8 cellular contexts compared by ENCODE assay signal in the genomic region with DNA sequence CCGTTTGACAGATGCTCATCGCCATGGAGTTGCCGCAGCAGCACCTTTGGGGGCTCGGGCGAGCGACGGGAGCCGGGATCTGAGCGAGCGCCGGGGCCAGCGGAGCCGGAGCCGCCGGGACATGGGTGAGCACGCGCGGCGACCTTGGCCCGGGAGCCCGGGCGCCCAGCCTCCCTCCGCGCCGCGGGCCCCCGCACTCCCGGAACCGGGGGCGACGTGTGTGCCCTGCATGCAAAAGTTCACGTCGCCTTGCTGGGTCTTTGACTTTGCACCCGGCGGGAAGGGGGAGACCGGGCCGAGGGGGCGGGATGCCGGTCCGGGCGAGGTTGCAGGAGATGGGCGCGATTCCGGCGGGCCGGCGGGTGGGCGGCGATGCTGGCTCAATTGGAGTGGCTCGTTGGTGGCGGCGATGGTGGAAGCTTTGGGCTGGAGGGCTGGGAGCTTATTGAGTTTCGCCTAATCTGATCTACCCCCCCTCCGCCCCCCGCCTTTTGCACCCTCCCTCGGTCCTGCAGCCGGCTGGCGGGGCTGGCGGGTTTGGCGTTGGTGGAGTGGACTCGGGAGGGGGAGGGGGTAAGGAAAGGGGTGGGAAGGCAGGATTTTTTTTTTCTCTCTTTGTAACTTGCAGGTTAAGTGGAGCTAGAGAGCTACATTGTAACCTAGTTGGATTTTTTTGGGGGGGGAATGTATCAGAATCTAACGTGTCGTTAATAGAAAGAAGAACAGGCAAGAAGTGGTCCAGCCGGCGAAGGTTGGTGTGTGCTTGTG. TPM values are rescaled to one million over a fixed set of nuclear protein-coding genes. Genes with fewer than 3 reads are reported as not detected.
DNase-seq lines count a peak whose midpoint lies in the region; ATAC-seq, FAIRE-seq and TF ChIP-seq lines count a peak whose summit lies in the region.

Gene SETBP1, plus strand, starts transcription at position 618 of the 768 bp plus-strand sequence. CDS start 20,459 bp downstream, outside the sequence.

- no peak within 1 kb of the TSS for H3K14ac ChIP-seq in H1 (ENCODE audit: insufficient read length)

- ATAC-seq in GM18517 (IDR thresholded peaks at IDR 0.05; ENCODE audit: unreplicated experiment) (peak; percentile 28), lung (ENCODE audit: insufficient read depth, low FRiP score) (peak; percentile 35), GM19463 (IDR thresholded peaks at IDR 0.05; ENCODE audit: unreplicated experiment) (no peak)

- H4K91ac ChIP-seq in H1 (replicated peaks; ENCODE audit: insufficient read length, low read length): no peak within 1 kb of the TSS

- H3K23me2 ChIP-seq in H1 (ENCODE audit: low read depth, low read length): peaks cover 14% of the 10 kb centered on the region

- no peak within 1 kb of the TSS for H3K23ac ChIP-seq in H1 (ENCODE audit: insufficient read length)

- H3K4me1 ChIP-seq in H1 (replicated peaks in 1 of 4; ENCODE audit: control insufficient read depth in 3 of 4, insufficient read depth in 4 of 4, low read length in 3 of 4) (peaks cover 4 to 20% (median 9%) of the 10 kb centered on the region in 4 experiments; a peak in 5 of 7 replicates), lung (ENCODE audit: control insufficient read depth in 2 of 2, insufficient read depth in 2 of 2, low read length in 2 of 2) (peaks cover 2 to 3% of the 10 kb centered on the region in 2 donors)

- peak within 1 kb of the TSS; percentile 82; the same call in 1 of the 2 replicates for H3K18ac ChIP-seq in H1 (ENCODE audit: extremely low read depth, low read length)

- no peak for TF ChIP-seq EP300 in H1 (IDR thresholded peaks at IDR 0.05; ENCODE audit: borderline replicate concordance in 1 of 2, low read depth in 2 of 2, low read length in 2 of 2)

- no peaks in the 10 kb centered on the region for H3K79me1 ChIP-seq in H1 (ENCODE audit: low read depth, low read length)

- H2AK5ac ChIP-seq in H1 (ENCODE audit: low read depth, low read length): no peak within 1 kb of the TSS

- H3K56ac ChIP-seq in H1 (replicated peaks; ENCODE audit: insufficient read length, low read depth, low read length): no peak within 1 kb of the TSS

- 1% methylated on average over 32 of the region's 65 CpGs; no CpG with 5 or more reads in 1 of the 2 experiments for WGBS in H1 (ENCODE audit: extremely low coverage in 1 of 2, insufficient coverage in 1 of 2, insufficient read length in 1 of 2, insufficient replicate concordance in 2 of 2, low coverage in 1 of 2, low lambda C conversion rate in 2 of 2, missing lambda C conversion rate in 1 of 2), 2 experiments
- WGBS in lung, 2 donors: 0 to 1% methylated on average over 61 to 65 of the region's 65 CpGs

- no peak within 1 kb of the TSS for H3K27ac ChIP-seq in H1 (ENCODE audit: low read depth, low read length)
- H3K27ac ChIP-seq in lung (ENCODE audit: low read depth in 1 of 2, low read length in 1 of 2): peak within 1 kb of the TSS; percentile 84 to 89

- H3K9ac ChIP-seq in H1 (replicated peaks in 1 of 4; ENCODE audit: extremely low read depth in 1 of 4, low read depth in 3 of 4, low read length in 3 of 4): peak within 1 kb of the TSS; percentile 28 to 78 (median 57); a peak in 6 of 7 replicates

- no peak within 1 kb of the TSS for H2BK5ac ChIP-seq in H1 (ENCODE audit: low read depth, low read length)

- H2BK120ac ChIP-seq in H1 (replicated peaks; ENCODE audit: low read depth, low read length): no peak within 1 kb of the TSS

- H4K20me1 ChIP-seq in H1 (replicated peaks in 1 of 2; ENCODE audit: control insufficient read depth in 1 of 2, insufficient read depth in 2 of 2, low read length in 2 of 2): peaks cover 0 to 3% of the 10 kb centered on the region in 2 experiments

- peak within 1 kb of the TSS; percentile 81 to 97 for H3K4me2 ChIP-seq in H1 (ENCODE audit: insufficient read depth in 1 of 2, low read depth in 2 of 2, low read length in 2 of 2)

- POLR2A ChIA-PET in AG04449 (lab: Yijun Ruan, JAX) (no interaction called here), H1 (lab: Charles Lee; ENCODE audit: partially characterized antibody) (interaction anchor here (1.3 kb wide), 1 partner anchor 17 kb away, joined by 3 read pairs; no protein-coding TSS in a partner anchor)

- H2BK15ac ChIP-seq in H1 (ENCODE audit: low read length): no peak within 1 kb of the TSS

- H3K4ac ChIP-seq in H1 (replicated peaks; ENCODE audit: insufficient read length, low read depth, low read length): no peak within 1 kb of the TSS

- CTCF ChIA-PET in AG04449 (lab: Yijun Ruan, JAX) (interaction anchor here (1.2 kb wide), 1 partner anchor 532 kb away, joined by 3 read pairs; no protein-coding TSS in a partner anchor), H1 (lab: Charles Lee; ENCODE audit: partially characterized antibody) (interaction anchor here (0.6 kb wide), 1 partner anchor 9 kb away, joined by 3 read pairs; no protein-coding TSS in a partner anchor)

- no peak for TF ChIP-seq RAD21 in H1 (IDR thresholded peaks at IDR 0.05 in 1 of 2, conservative IDR thresholded peaks at IDR 0.05 in 1 of 2; ENCODE audit: low read depth in 2 of 2, low read length in 2 of 2)

- H3K9me3 ChIP-seq in H1 (ENCODE audit: insufficient read depth in 2 of 2, low read depth in 1 of 2, low read length in 1 of 2) (no peaks in the 10 kb centered on the region), lung (ENCODE audit: control insufficient read depth in 2 of 2, insufficient read depth in 1 of 2, low read length in 1 of 2) (no peaks in the 10 kb centered on the region)

- H3K4me3 ChIP-seq in AG04449 (ENCODE audit: low read depth, low read length) (peak within 1 kb of the TSS; percentile 70), WI38 (ENCODE audit: low read depth, low read length) (peak within 1 kb of the TSS; percentile 63), H1 (ENCODE audit: extremely low read depth in 1 of 4, insufficient read depth in 2 of 4, low read depth in 3 of 4, low read length in 4 of 4) (peak within 1 kb of the TSS; percentile 66 to 93 (median 75)), lung (peak within 1 kb of the TSS; percentile 79)

- FAIRE-seq in H1 (lab: Jason Lieb, UNC): no peak

- DNase-seq in AG04449 (ENCODE audit: low read depth, low spot score): no peak
- DNase-seq in NCI-H1417 (lab: John Stamatoyannopoulos, UW): peak; percentile 29 to 92 (median 91)
- DNase-seq in H1 (ENCODE audit: low read depth in 1 of 2, low spot score in 2 of 2): peak in 1 of 2 experiments; percentile 74
- peak; percentile 58 for DNase-seq in lung (ENCODE audit: low spot score)
- DNase-seq in stimulated activated CD8-positive, alpha-beta memory T cell treated with anti-CD3 and anti-CD28 coated beads, Interleukin-15, amount 100 ng/mL, for 48 hours (ENCODE audit: low read depth in 2 of 2): peak; percentile 24 to 25

- TF ChIP-seq CTCF in AG04449 (IDR thresholded peaks at IDR 0.05; ENCODE audit: insufficient read depth, low read length, missing control alignments) (no peak), WI38 (IDR thresholded peaks at IDR 0.05; ENCODE audit: low read depth, low read length) (no peak), H1 (IDR thresholded peaks at IDR 0.05; ENCODE audit: control extremely low read depth in 1 of 3, insufficient read depth in 1 of 3, low read depth in 1 of 3, low read length in 3 of 3) (no peak), lung (IDR thresholded peaks at IDR 0.05; ENCODE audit: control extremely low read depth, extremely low read depth) (no peak)

- H2BK12ac ChIP-seq in H1 (ENCODE audit: low read depth, low read length): 0 out of 2 replicates have a peak within 1 kb of the TSS, but pooled peaks have one; percentile 17

- H2BK20ac ChIP-seq in H1 (ENCODE audit: low read length): no peak within 1 kb of the TSS

- H3K36me3 ChIP-seq in H1 (ENCODE audit: control insufficient read depth in 2 of 4, insufficient read depth in 4 of 4, low read length in 3 of 4): no peaks in the 10 kb centered on the region
- no peaks in the 10 kb centered on the region for H3K36me3 ChIP-seq in lung (ENCODE audit: control insufficient read depth in 2 of 2, insufficient read depth in 2 of 2, low read length in 2 of 2)

- H2AFZ ChIP-seq in H1 (ENCODE audit: low read length): 0 out of 2 replicates have a peak within 1 kb of the TSS, but pooled peaks have one; percentile 20

- TF ChIP-seq POLR2A in H1 (IDR thresholded peaks at IDR 0.05; ENCODE audit: control extremely low read depth in 1 of 2, low read depth in 2 of 2, low read length in 2 of 2): peak in 1 of 2 experiments; percentile 47; a peak in 1 of 3 replicates

- H4K5ac ChIP-seq in H1 (ENCODE audit: insufficient read length, low read depth, low read length): peak within 1 kb of the TSS; percentile 38

- H3K79me2 ChIP-seq in H1 (ENCODE audit: control insufficient read depth in 1 of 2, insufficient read depth in 2 of 2, low read length in 2 of 2): peaks cover 0 to 15% of the 10 kb centered on the region in 2 experiments; a peak in 3 of 4 replicates

- H3K27me3 ChIP-seq in H1 (replicated peaks in 1 of 4; ENCODE audit: control insufficient read depth in 3 of 4, extremely low read depth in 1 of 4, insufficient read depth in 3 of 4, low read length in 3 of 4) (peaks cover 0 to 11% (median 8%) of the 10 kb centered on the region in 4 experiments; a peak in 5 of 7 replicates), lung (ENCODE audit: control insufficient read depth, insufficient read depth) (no peaks in the 10 kb centered on the region)

- peak within 1 kb of the TSS; percentile 62 for H4K8ac ChIP-seq in H1 (ENCODE audit: extremely low read depth, insufficient read depth, low read length)

TF ChIP-seq in H1, 55 proteins besides CTCF, POLR2A, EP300 and RAD21 (continues in another document):
- TF ChIP-seq EZH2 (IDR thresholded peaks at IDR 0.05; ENCODE audit: low read depth, low read length, severe bottlenecking) (peak; percentile 4), ZNF274 (IDR thresholded peaks at IDR 0.05; ENCODE audit: borderline replicate concordance, extremely low read depth, low read length) (no peak), SP2 (IDR thresholded peaks at IDR 0.05; ENCODE audit: low read length) (no peak), TAF1 (IDR thresholded peaks at IDR 0.05; ENCODE audit: low read depth, low read length) (peak; percentile 60; the same call in 1 of the 2 replicates), RNF2 (IDR thresholded peaks at IDR 0.05; ENCODE audit: borderline replicate concordance, low read depth, low read length, missing control alignments, poor library complexity, severe bottlenecking) (peak; percentile 1), KDM4A (IDR thresholded peaks at IDR 0.05; ENCODE audit: low read depth, low read length, severe bottlenecking) (peak; percentile 88), RBBP5 (IDR thresholded peaks at IDR 0.05; ENCODE audit: borderline replicate concordance, low read depth, low read length) (peak; percentile 73; the same call in 1 of the 2 replicates)

RNA-seq across cellular contexts. Expression of gene SETBP1, which starts in this region (rescaled TPM):
- total RNA-seq in H1 (2021; fragmentation: NEBNext Ultra II Directional; extraction: Animal tissue kit (Norgen Biotek cat#: 25700)): 4.6 and 6.5 TPM in 2 replicates
- polyA plus RNA-seq in H1 (2011; rRNA removed): 1.8 and 2.0 TPM in 2 replicates
- polyA plus RNA-seq in H1 (2011; cell fraction: cytosol; rRNA removed): 1.7 TPM
- 5.8 TPM for polyA plus RNA-seq in H1 (2011; cell fraction: nucleus; rRNA removed)
- polyA plus RNA-seq in H1 (2012, experiment 1 of 2): 1.6 to 2.1 TPM (median 1.8 TPM) in 4 replicates
- 0.30 TPM for polyA plus RNA-seq in H1 (2012, experiment 2 of 2)
- 1.2 TPM for polyA plus RNA-seq in H1 (2013, experiment 1 of 2)
- polyA plus RNA-seq in H1 (2013, experiment 2 of 2): 1.3 TPM
- 8.7 and 8.9 TPM in 2 replicates for polyA minus RNA-seq in H1 (2011; rRNA and poly(A)+ RNA removed)
- polyA minus RNA-seq in H1 (2011; cell fraction: cytosol; rRNA and poly(A)+ RNA removed): 3.9 TPM
- polyA minus RNA-seq in H1 (2011; cell fraction: nucleus; rRNA and poly(A)+ RNA removed): 29.7 TPM
- total RNA-seq in lung: 10 to 100 TPM; 30.7 to 43.8 TPM
- 1 to 10 TPM; 1.6 to 2.6 TPM for polyA plus RNA-seq in lung
